8 cellular contexts compared by ENCODE assay signal in the genomic region with DNA sequence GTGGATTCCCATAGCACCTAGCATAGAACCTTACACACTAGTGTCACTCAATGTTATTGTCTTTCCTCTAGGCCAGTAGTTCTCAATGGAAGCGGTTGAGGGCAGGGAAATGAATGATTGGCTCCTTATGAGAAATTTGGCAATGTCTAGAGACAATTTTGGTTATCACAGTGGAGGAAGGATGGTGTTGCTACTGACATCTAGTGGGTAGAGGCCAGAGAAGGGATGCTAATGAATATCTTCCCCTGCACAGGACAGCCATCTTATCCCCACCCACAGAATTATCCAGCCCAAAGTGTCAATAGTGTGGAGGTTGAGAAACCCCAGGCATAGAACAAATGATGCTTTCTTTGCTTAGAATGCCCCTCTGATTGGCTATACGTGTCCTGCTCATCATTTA.
A peak's percentile ranks its signal among the peaks of the same experiment; 100 is the strongest.
DNase-seq lines count a peak whose midpoint lies in the region; ATAC-seq and TF ChIP-seq lines count a peak whose summit lies in the region.

No MANE protein-coding gene starts in this region.

- no peak overlapping the region for H3K27ac ChIP-seq in HEK293 (ENCODE audit: extremely low read depth, low read depth, low read length)
- H3K27ac ChIP-seq in VCaP = no peak overlapping the region

- TF ChIP-seq CTCF in HEK293 (tag by site-specific recombination; IDR thresholded peaks at IDR 0.05) (peak; percentile 41; the same call in 1 of the 2 replicates), VCaP (conservative IDR thresholded peaks at IDR 0.05) (peak; percentile 83)

- H3K9me3 ChIP-seq in HEK293 (ENCODE audit: control insufficient read depth, insufficient read depth, low read depth, low read length) (no peaks in the 10 kb centered on the region), HAP-1 (no peaks in the 10 kb centered on the region)

- ATAC-seq in GM18868 (IDR thresholded peaks at IDR 0.05; ENCODE audit: unreplicated experiment) = no peak

- H3K4me1 ChIP-seq in HEK293 (ENCODE audit: control insufficient read depth, insufficient read depth, low read length) = no peaks in the 10 kb centered on the region
- H3K4me1 ChIP-seq in HAP-1 = no peaks in the 10 kb centered on the region

- POLR2A ChIA-PET in HEK293 (lab: Yijun Ruan, JAX) = no interaction called here

- no peaks in the 10 kb centered on the region for H3K36me3 ChIP-seq in HEK293 (ENCODE audit: control insufficient read depth in 2 of 2, insufficient read depth in 1 of 2, low read length in 2 of 2)
- H3K36me3 ChIP-seq in HAP-1 (replicated peaks) = no peaks in the 10 kb centered on the region

- CTCF ChIA-PET in HEK293 (lab: Yijun Ruan, JAX) = interaction anchor here (0.9 to 1.6 kb wide), 2 partner anchors 11 to 178 kb away, joined by 3 to 5 read pairs; no protein-coding TSS in a partner anchor

- H3K4me3 ChIP-seq in HEK293 (ENCODE audit: low read depth, low read length) = no peak overlapping the region
- no peak overlapping the region for H3K4me3 ChIP-seq in HAP-1

- no peaks in the 10 kb centered on the region for H3K27me3 ChIP-seq in HAP-1 (ENCODE audit: low read depth)

- DNase-seq in COLO829 (ENCODE audit: low spot score) (peak; percentile 10), kidney tubule cell (ENCODE audit: low spot score) (peak; percentile 55), amniotic stem cell (lab: John Stamatoyannopoulos, UW) (no peak), HAP-1 (ENCODE audit: low spot score in 2 of 2) (no peak)
- no peak for DNase-seq in activated CD4-positive, alpha-beta T cell treated with anti-CD3 and anti-CD28 coated beads for 1 hour

- in situ Hi-C loops in HAP-1 (cut with MboI; ENCODE audit: low sequenced_read_pairs) = loop anchor here (25.0 kb wide), 2 partner anchors 294 to 1569 kb away; no protein-coding TSS in a partner anchor

TF ChIP-seq in HEK293, 187 proteins besides CTCF, POLR2A, EP300 and RAD21:
- TF ChIP-seq KLF7 (tag by site-specific recombination; IDR thresholded peaks at IDR 0.05; ENCODE audit: borderline replicate concordance) (no peak), ZNF654 (tag by site-specific recombination; IDR thresholded peaks at IDR 0.05; ENCODE audit: low read depth) (peak; percentile 21)
TF ChIP-seq in HEK293: peak in this region for 1.

Comparison
In these comparisons a context has a peak if more than half of its experiments do, and no peak if none do; other contexts are left out.
1. DNase-seq: peak in COLO829 (single experiment) and kidney tubule cell (single experiment); none in amniotic stem cell (single experiment), HAP-1 (0 of 2) and activated CD4-positive, alpha-beta T cell treated with anti-CD3 and anti-CD28 coated beads for 1 hour (single experiment).